Comparison of ENCODE assay signal across 18 cellular contexts in the genomic region with DNA sequence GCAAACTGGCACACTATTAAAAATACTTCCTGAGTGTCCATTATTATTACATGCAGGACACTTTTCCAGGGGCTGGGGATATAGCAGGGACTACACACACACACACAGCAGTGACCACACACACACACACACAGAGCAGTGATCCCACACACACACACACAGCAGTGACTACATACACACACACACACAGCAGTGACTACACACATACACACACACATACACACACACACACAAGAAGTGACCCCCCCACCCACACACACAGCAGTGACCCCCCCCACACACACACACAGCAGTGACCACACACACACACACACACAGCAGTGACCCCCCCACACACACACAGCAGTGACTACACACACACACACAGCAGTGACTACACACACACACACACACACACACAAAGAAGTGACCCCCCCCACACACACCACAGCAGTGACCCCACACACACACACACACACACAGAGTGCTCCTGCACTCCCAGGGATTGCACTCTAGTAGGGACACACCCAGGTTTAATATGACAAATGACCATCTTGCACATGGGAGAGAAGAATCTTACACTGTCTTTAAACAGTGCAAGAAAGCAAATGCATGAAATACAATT.
DNase-seq lines count a peak whose midpoint lies in the region; ATAC-seq lines count a peak whose summit lies in the region.
"Had no signal": no experiment of that assay in that cellular context is flagged by ENCODE, and none has a peak within 500 bp of the region (broad histone marks: within the 10 kb centered on the region; RNA-seq: fewer than 3 reads in every experiment).

No MANE protein-coding gene starts in this region.

- CTCF ChIA-PET in activated naive CD4-positive, alpha-beta T cell treated with anti-CD3 and anti-CD28 coated beads, Interleukin-2, amount 10 ng/mL, durations not matched to agents 7 days and 5 days (lab: Charles Lee) = interaction anchor here (0.8 to 1.5 kb wide), 2 partner anchors 8 to 117 kb away, joined by 3 read pairs; no protein-coding TSS in a partner anchor

- H3K27ac Mint-ChIP-seq in activated naive CD4-positive, alpha-beta T cell treated with anti-CD3 and anti-CD28 coated beads, Interleukin-2, amount 10 ng/mL, durations not matched to agents 7 days and 5 days = peak overlapping the region; percentile 81
- peak overlapping the region; percentile 61 for H3K27ac Mint-ChIP-seq in T-helper 17 cell
- peak overlapping the region; percentile 66 for H3K27ac Mint-ChIP-seq in central memory CD8-positive, alpha-beta T cell (ENCODE audit: low read depth)

- H3K36me3 Mint-ChIP-seq in activated naive CD4-positive, alpha-beta T cell treated with anti-CD3 and anti-CD28 coated beads, Interleukin-2, amount 10 ng/mL, durations not matched to agents 7 days and 5 days = peaks cover 41% of the 10 kb centered on the region
- H3K36me3 Mint-ChIP-seq in T-helper 17 cell (ENCODE audit: low read depth) = peaks cover 6% of the 10 kb centered on the region
- peaks cover 6% of the 10 kb centered on the region for H3K36me3 Mint-ChIP-seq in central memory CD8-positive, alpha-beta T cell (ENCODE audit: insufficient read depth)

- ATAC-seq in T-helper 17 cell = no peak
- no peak for ATAC-seq in central memory CD8-positive, alpha-beta T cell (replicated peaks; ENCODE audit: extremely low read depth, poor library complexity, severe bottlenecking)
- ATAC-seq: PC-3 had no signal

- peaks cover 2% of the 10 kb centered on the region for H3K9me3 Mint-ChIP-seq in activated naive CD4-positive, alpha-beta T cell treated with anti-CD3 and anti-CD28 coated beads, Interleukin-2, amount 10 ng/mL, durations not matched to agents 7 days and 5 days
- no peaks in the 10 kb centered on the region for H3K9me3 Mint-ChIP-seq in central memory CD8-positive, alpha-beta T cell
- H3K9me3 Mint-ChIP-seq: nephron had no signal

- H3K27me3 Mint-ChIP-seq in activated naive CD4-positive, alpha-beta T cell treated with anti-CD3 and anti-CD28 coated beads, Interleukin-2, amount 10 ng/mL, durations not matched to agents 7 days and 5 days = no peaks in the 10 kb centered on the region
- no peaks in the 10 kb centered on the region for H3K27me3 Mint-ChIP-seq in T-helper 17 cell
- H3K27me3 Mint-ChIP-seq in central memory CD8-positive, alpha-beta T cell = no peaks in the 10 kb centered on the region

- no peak overlapping the region for H3K4me3 Mint-ChIP-seq in activated naive CD4-positive, alpha-beta T cell treated with anti-CD3 and anti-CD28 coated beads, Interleukin-2, amount 10 ng/mL, durations not matched to agents 7 days and 5 days
- no peak overlapping the region for H3K4me3 Mint-ChIP-seq in T-helper 17 cell
- H3K4me3 Mint-ChIP-seq in central memory CD8-positive, alpha-beta T cell = no peak overlapping the region
- H3K4me3 Mint-ChIP-seq: nephron had no signal

- no peak for DNase-seq in activated naive CD4-positive, alpha-beta T cell treated with anti-CD3 and anti-CD28 coated beads, Interleukin-2, amount 10 ng/mL, durations not matched to agents 7 days and 5 days
- DNase-seq in activated naive CD4-positive, alpha-beta T cell treated with Interleukin-2 at 50 U/mL for 16 hours = no peak
- no peak for DNase-seq in T-helper 17 cell
- no peak for DNase-seq in central memory CD8-positive, alpha-beta T cell (ENCODE audit: low spot score in 2 of 2)
- DNase-seq in NCI-H748 (lab: John Stamatoyannopoulos, UW; ENCODE audit: unreplicated experiment) = no peak
- no peak for DNase-seq in NCI-H524 (lab: John Stamatoyannopoulos, UW)
- no peak for DNase-seq in NCI-H1930 (lab: John Stamatoyannopoulos, UW)
- DNase-seq: brain microvascular endothelial cell, Caco-2, colonic mucosa, DND-41, HCEC 1CT, NCI-H1694, NCI-H774, PC-3, posterior cingulate gyrus had no signal

- H3K4me1 Mint-ChIP-seq in activated naive CD4-positive, alpha-beta T cell treated with anti-CD3 and anti-CD28 coated beads, Interleukin-2, amount 10 ng/mL, durations not matched to agents 7 days and 5 days = peaks cover 97% of the 10 kb centered on the region
- H3K4me1 Mint-ChIP-seq in T-helper 17 cell = peaks cover 55% of the 10 kb centered on the region
- peaks cover 62% of the 10 kb centered on the region for H3K4me1 Mint-ChIP-seq in central memory CD8-positive, alpha-beta T cell

- no peaks in the 10 kb centered on the region for H3K9me3 ChIP-seq in T-helper 17 cell (ENCODE audit: control insufficient read depth, low read length, poor library complexity, severe bottlenecking)
- H3K9me3 ChIP-seq: Caco-2, colonic mucosa, SJSA1 had no signal
